ENCODE assay signal across 31 cellular contexts in the genomic region with DNA sequence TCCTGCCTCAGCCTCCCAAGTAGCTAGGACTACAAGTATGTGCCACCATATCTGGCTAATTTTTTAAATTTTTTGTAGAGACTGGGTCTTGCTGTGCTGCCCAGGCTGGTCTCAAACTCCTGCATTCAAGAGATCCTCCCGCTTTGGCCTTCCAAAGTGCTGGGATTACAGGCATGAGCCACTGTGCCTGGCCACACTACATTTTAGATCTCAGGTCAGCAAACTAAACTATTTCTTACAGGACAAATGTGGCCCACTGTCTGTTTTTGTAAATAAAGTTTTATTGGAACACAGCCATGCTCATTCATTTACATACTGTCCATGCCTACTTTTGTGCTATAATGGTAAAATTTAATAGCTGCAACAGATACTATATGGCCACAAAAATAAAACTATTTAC.
"Had no signal": no experiment of that assay in that cellular context is flagged by ENCODE, and none has a peak within 500 bp of the region (broad histone marks: within the 10 kb centered on the region; RNA-seq: fewer than 3 reads in every experiment).

No MANE protein-coding gene starts in this region.

- H3K4me1 ChIP-seq: parathyroid adenoma, psoas muscle, uterus had no signal

- H3K4me2 ChIP-seq: neural progenitor cell, smooth muscle cell had no signal

- H3K27me3 Mint-ChIP-seq: progenitor cell of endocrine pancreas; stimulated activated memory B cell treated with anti-CD40 and anti-IgM and Interleukin-4, amounts not matched to agents 10 μg/mL and 1 μg/mL and 100 μg/mL, for 72 hours; stimulated activated naive CD8-positive, alpha-beta T cell treated with anti-CD3 and anti-CD28 coated beads, Interleukin-15, amount 100 ng/mL, for 72 hours; type B pancreatic cell had no signal

- H3K27ac ChIP-seq: neural progenitor cell, ovary, parathyroid adenoma, psoas muscle, skin epidermis, spleen, suprapubic skin, testis, tibial artery, transverse colon, upper lobe of right lung, uterus had no signal

- H3K9ac ChIP-seq: neural progenitor cell, parathyroid adenoma had no signal

- H3K36me3 Mint-ChIP-seq: natural killer cell had no signal

- H3K9me3 ChIP-seq: ovary, psoas muscle, suprapubic skin, testis, tibial artery, transverse colon, upper lobe of right lung, uterus had no signal

- DNase-seq: natural killer cell; occipital lobe; ovary; posterior cingulate gyrus; psoas muscle; right cardiac atrium; spleen; stimulated activated CD4-positive, alpha-beta T cell treated with anti-CD3 and anti-CD28 coated beads, Interleukin-12 subunit alpha, Interleukin-12 subunit beta, amount 100 ng/mL, for 4 hours; stimulated activated CD4-positive, alpha-beta T cell treated with anti-CD3 and anti-CD28 coated beads, Interleukin-1b, Interleukin-23, amount 100 ng/mL, for 48 hours; stimulated activated CD4-positive, alpha-beta T cell treated with anti-CD3 and anti-CD28 coated beads, Interleukin-4, amount 100 ng/mL, for 1 hour; stimulated activated CD4-positive, alpha-beta T cell treated with anti-CD3 and anti-CD28 coated beads, Interleukin-4, amount 100 ng/mL, for 4 hours; stimulated activated CD8-positive, alpha-beta memory T cell treated with anti-CD3 and anti-CD28 coated beads, Interleukin-4, amount 100 ng/mL, for 48 hours; stimulated activated naive CD4-positive, alpha-beta T cell; stimulated activated naive CD8-positive, alpha-beta T cell treated with anti-CD3 and anti-CD28 coated beads, Interleukin-15, amount 100 ng/mL, for 72 hours; stimulated activated naive CD8-positive, alpha-beta T cell treated with anti-CD3 and anti-CD28 coated beads, Interleukin-15, Interleukin-2, amounts not matched to agents 100 U/mL and 50 U/mL, for 24 hours; substantia nigra; testis; tibial artery; transverse colon; upper lobe of right lung; uterus had no signal

- H3K4me3 Mint-ChIP-seq: natural killer cell; nephron; neural progenitor cell; stimulated activated memory B cell treated with anti-CD40 and anti-IgM and Interleukin-4, amounts not matched to agents 10 μg/mL and 1 μg/mL and 100 μg/mL, for 72 hours; stimulated activated naive CD8-positive, alpha-beta T cell treated with anti-CD3 and anti-CD28 coated beads, Interleukin-15, amount 100 ng/mL, for 72 hours; type B pancreatic cell had no signal

- H3K27ac Mint-ChIP-seq: natural killer cell; nephron; neural progenitor cell; progenitor cell of endocrine pancreas; stimulated activated memory B cell treated with anti-CD40 and anti-IgM and Interleukin-4, amounts not matched to agents 10 μg/mL and 1 μg/mL and 100 μg/mL, for 72 hours; stimulated activated naive CD8-positive, alpha-beta T cell treated with anti-CD3 and anti-CD28 coated beads, Interleukin-15, amount 100 ng/mL, for 72 hours; type B pancreatic cell had no signal

- H3K4me3 ChIP-seq: neural progenitor cell, ovary, psoas muscle, skin epidermis, smooth muscle cell, spleen, suprapubic skin, testis, tibial artery, transverse colon, upper lobe of right lung, uterus had no signal

- H3K4me1 Mint-ChIP-seq: nephron, neural progenitor cell had no signal

- H3K9me3 Mint-ChIP-seq: natural killer cell; nephron; neural progenitor cell; stimulated activated memory B cell treated with anti-CD40 and anti-IgM and Interleukin-4, amounts not matched to agents 10 μg/mL and 1 μg/mL and 100 μg/mL, for 72 hours; stimulated activated naive CD8-positive, alpha-beta T cell treated with anti-CD3 and anti-CD28 coated beads, Interleukin-15, amount 100 ng/mL, for 72 hours had no signal

- H3K27me3 ChIP-seq: neural progenitor cell, ovary, spleen, suprapubic skin, testis, tibial artery, transverse colon, upper lobe of right lung, uterus had no signal

- H2AFZ ChIP-seq: neural progenitor cell, parathyroid adenoma had no signal

- ATAC-seq: natural killer cell; psoas muscle; right cardiac atrium; sciatic nerve; stimulated activated memory B cell treated with anti-CD40 and anti-IgM and Interleukin-4, amounts not matched to agents 10 μg/mL and 1 μg/mL and 100 μg/mL, for 72 hours; stimulated activated naive CD8-positive, alpha-beta T cell treated with anti-CD3 and anti-CD28 coated beads, Interleukin-15, amount 100 ng/mL, for 72 hours; stimulated activated naive CD8-positive, alpha-beta T cell treated with anti-CD3 and anti-CD28 coated beads, Interleukin-15, Interleukin-2, amounts not matched to agents 100 U/mL and 50 U/mL, for 24 hours; upper lobe of right lung had no signal

- H3K36me3 ChIP-seq: neural progenitor cell, ovary, suprapubic skin, transverse colon, uterus had no signal
